In the genomic region with DNA sequence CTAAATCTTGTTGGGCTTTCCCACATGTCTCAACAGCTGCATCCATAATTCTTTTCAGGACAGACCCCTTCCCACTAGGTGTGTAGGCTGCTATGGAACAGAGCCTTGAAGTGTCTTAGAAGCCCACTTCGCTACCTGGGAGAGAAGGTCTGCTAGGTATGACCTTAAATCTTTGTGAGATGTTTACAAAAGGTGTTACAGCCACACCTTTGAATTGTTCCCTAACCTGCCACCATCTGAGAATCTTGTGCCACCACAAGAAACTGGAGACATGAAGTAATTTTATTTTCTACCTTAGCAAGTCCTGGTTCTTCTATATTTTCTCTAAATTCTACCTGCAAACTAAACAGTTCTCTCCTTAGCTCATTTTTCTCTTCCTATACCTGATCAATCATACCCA, we compare ENCODE assay signal across 25 cellular contexts.
"Had no signal": no experiment of that assay in that cellular context is flagged by ENCODE, and none has a peak within 500 bp of the region (broad histone marks: within the 10 kb centered on the region; RNA-seq: fewer than 3 reads in every experiment).

No MANE protein-coding gene starts in this region.

- H3K36me3 ChIP-seq: colonic mucosa had no signal

- H3K27ac ChIP-seq: colonic mucosa, coronary artery, epithelial cell of prostate, esophagus muscularis mucosa, esophagus squamous epithelium, foreskin keratinocyte, gastrocnemius medialis, gastroesophageal sphincter, heart left ventricle, heart right ventricle had no signal

- H3K27ac Mint-ChIP-seq: dendritic cell treated with granulocyte-macrophage colony-stimulating factor and Interleukin-4, amounts not matched to agents 40 ng/mL and 50 ng/mL, for 4 days; endodermal cell had no signal

- DNase-seq: colonic mucosa; cortex of kidney; dermis blood vessel endothelial cell; dorsolateral prefrontal cortex; effector CD4-positive, alpha-beta T cell; effector CD8-positive, alpha-beta T cell; effector memory CD4-positive, alpha-beta T cell; effector memory CD8-positive, alpha-beta T cell; endodermal cell; erythroblast; esophagus squamous epithelium; foreskin fibroblast; foreskin keratinocyte; foreskin melanocyte; gastrocnemius medialis; glutamatergic neuron; head of caudate nucleus; heart left ventricle; heart right ventricle had no signal

- H3K9me3 Mint-ChIP-seq: dendritic cell treated with granulocyte-macrophage colony-stimulating factor and Interleukin-4, amounts not matched to agents 40 ng/mL and 50 ng/mL, for 4 days; effector memory CD8-positive, alpha-beta T cell; endodermal cell had no signal

- H3K27me3 Mint-ChIP-seq: dendritic cell treated with granulocyte-macrophage colony-stimulating factor and Interleukin-4, amounts not matched to agents 40 ng/mL and 50 ng/mL, for 4 days; effector memory CD8-positive, alpha-beta T cell had no signal

- H3K27me3 ChIP-seq: colonic mucosa, dorsolateral prefrontal cortex, esophagus muscularis mucosa, esophagus squamous epithelium, foreskin keratinocyte, gastrocnemius medialis, gastroesophageal sphincter, heart left ventricle, heart right ventricle had no signal

- H3K4me3 Mint-ChIP-seq: dendritic cell treated with granulocyte-macrophage colony-stimulating factor and Interleukin-4, amounts not matched to agents 40 ng/mL and 50 ng/mL, for 4 days; effector memory CD8-positive, alpha-beta T cell; endodermal cell had no signal

- H3K9me3 ChIP-seq: colonic mucosa, esophagus muscularis mucosa, esophagus squamous epithelium, gastrocnemius medialis, gastroesophageal sphincter, heart left ventricle, heart right ventricle had no signal

- H3K4me3 ChIP-seq: colonic mucosa, coronary artery, dorsolateral prefrontal cortex, esophagus muscularis mucosa, esophagus squamous epithelium, gastrocnemius medialis, gastroesophageal sphincter, heart left ventricle, heart right ventricle had no signal

- ATAC-seq: effector memory CD8-positive, alpha-beta T cell; esophagus mucosa; foreskin keratinocyte; gastrocnemius medialis; gastroesophageal sphincter; heart left ventricle; heart right ventricle had no signal

- H3K4me1 ChIP-seq: colonic mucosa, esophagus muscularis mucosa, esophagus squamous epithelium, gastrocnemius medialis, gastroesophageal sphincter, heart left ventricle, heart right ventricle had no signal
